In the genomic region with DNA sequence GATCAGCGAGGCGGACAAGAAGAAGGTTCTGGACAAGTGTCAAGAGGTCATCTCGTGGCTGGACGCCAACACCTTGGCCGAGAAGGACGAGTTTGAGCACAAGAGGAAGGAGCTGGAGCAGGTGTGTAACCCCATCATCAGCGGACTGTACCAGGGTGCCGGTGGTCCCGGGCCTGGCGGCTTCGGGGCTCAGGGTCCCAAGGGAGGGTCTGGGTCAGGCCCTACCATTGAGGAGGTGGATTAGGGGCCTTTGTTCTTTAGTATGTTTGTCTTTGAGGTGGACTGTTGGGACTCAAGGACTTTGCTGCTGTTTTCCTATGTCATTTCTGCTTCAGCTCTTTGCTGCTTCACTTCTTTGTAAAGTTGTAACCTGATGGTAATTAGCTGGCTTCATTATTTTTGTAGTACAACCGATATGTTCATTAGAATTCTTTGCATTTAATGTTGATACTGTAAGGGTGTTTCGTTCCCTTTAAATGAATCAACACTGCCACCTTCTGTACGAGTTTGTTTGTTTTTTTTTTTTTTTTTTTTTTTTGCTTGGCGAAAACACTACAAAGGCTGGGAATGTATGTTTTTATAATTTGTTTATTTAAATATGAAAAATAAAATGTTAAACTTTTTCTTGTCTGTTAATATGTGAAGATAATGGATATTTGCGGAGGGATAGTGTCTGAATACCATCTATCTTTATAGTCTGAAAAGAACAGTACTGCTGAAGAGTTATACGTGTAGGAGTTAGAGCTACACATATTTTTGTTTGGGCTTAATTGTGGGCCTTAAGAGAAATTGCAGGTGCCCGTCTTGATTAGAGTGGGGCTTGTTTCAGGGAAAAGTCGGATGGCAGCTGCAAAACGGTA, we compare ENCODE assay signal across 8 cellular contexts. TPM values are rescaled to one million over a fixed set of nuclear protein-coding genes. Genes with fewer than 3 reads are reported as not detected.
DNase-seq lines count a peak whose midpoint lies in the region; ATAC-seq lines count a peak whose summit lies in the region.

No MANE protein-coding gene starts in this region.

- peak overlapping the region; percentile 51 for H3K4me3 ChIP-seq in Jurkat, Clone E6-1 (ENCODE audit: low read length)
- H3K4me3 ChIP-seq in SK-N-MC (peak overlapping the region; percentile 96), endocrine pancreas (ENCODE audit: control insufficient read depth, insufficient read depth, low read length) (peak overlapping the region; percentile 94)

- H3K4me1 ChIP-seq in endocrine pancreas (ENCODE audit: control insufficient read depth, insufficient read depth, low read length) = no peaks in the 10 kb centered on the region

- H3K9me3 ChIP-seq in SK-N-MC (ENCODE audit: low read depth, low read length) = no peaks in the 10 kb centered on the region
- H3K9me3 ChIP-seq in endocrine pancreas (ENCODE audit: control insufficient read depth, low read length) = no peaks in the 10 kb centered on the region

- peak; percentile 32 for DNase-seq in DMS153 (lab: John Stamatoyannopoulos, UW)
- peak; percentile 60 for DNase-seq in Jurkat, Clone E6-1 (ENCODE audit: low read depth, low spot score)
- peak; percentile 73 for DNase-seq in SK-N-MC (ENCODE audit: low read depth, low spot score)
- peak; percentile 53 for DNase-seq in myocyte (ENCODE audit: low read depth)
- no peak for DNase-seq in HPDE6-E6E7 (ENCODE audit: extremely low spot score)

- H3K27ac ChIP-seq in SK-N-MC = peak overlapping the region; percentile 85; the same call in 1 of the 2 replicates

- peak overlapping the region; percentile 83 for H3K9ac ChIP-seq in SK-N-MC (ENCODE audit: insufficient read length)
- H3K9ac ChIP-seq in endocrine pancreas (ENCODE audit: control insufficient read depth, insufficient read depth, low read length) = peak overlapping the region; percentile 71

- no peak for ATAC-seq in HG03175 (IDR thresholded peaks at IDR 0.05; ENCODE audit: unreplicated experiment)
- no peak for ATAC-seq in GM18867 (IDR thresholded peaks at IDR 0.05; ENCODE audit: unreplicated experiment)

- H3K27me3 ChIP-seq in endocrine pancreas (ENCODE audit: control insufficient read depth, insufficient read depth, low read length) = no peaks in the 10 kb centered on the region

- H3K36me3 ChIP-seq in SK-N-MC (ENCODE audit: insufficient read depth, low read length) (no peaks in the 10 kb centered on the region), endocrine pancreas (ENCODE audit: control insufficient read depth, insufficient read depth, low read length) (no peaks in the 10 kb centered on the region)

RNA-seq across cellular contexts. Expression of gene HSPA1B, which starts 2.3 kb away (rescaled TPM):
- 15.9 TPM for polyA plus RNA-seq in Jurkat, Clone E6-1 (2012; ENCODE audit: insufficient read depth, insufficient read length)
- 86.3 and 98.7 TPM in 2 replicates for total RNA-seq in myocyte
- polyA plus RNA-seq in myocyte (2012) = 67.0 TPM

RNA-seq across cellular contexts. Expression of gene HSPA1A, which starts 14.5 kb away (rescaled TPM):
- polyA plus RNA-seq in Jurkat, Clone E6-1 (2012; ENCODE audit: insufficient read depth, insufficient read length) = 2.1 TPM
- total RNA-seq in myocyte = 109 and 131 TPM in 2 replicates
- 101 TPM for polyA plus RNA-seq in myocyte (2012)

RNA-seq across cellular contexts. Expression of gene HSPA1L, which starts 14.8 kb away (rescaled TPM):
- not detected for polyA plus RNA-seq in Jurkat, Clone E6-1 (2012; ENCODE audit: insufficient read depth, insufficient read length)
- total RNA-seq in myocyte = 2.6 and 3.6 TPM in 2 replicates
- 2.6 TPM for polyA plus RNA-seq in myocyte (2012)

RNA-seq across cellular contexts. Expression of gene LSM2, which starts 23.1 kb away (rescaled TPM):
- 241 TPM for polyA plus RNA-seq in Jurkat, Clone E6-1 (2012; ENCODE audit: insufficient read depth, insufficient read length)
- total RNA-seq in myocyte = 28.7 and 38.8 TPM in 2 replicates
- 45.0 TPM for polyA plus RNA-seq in myocyte (2012)

RNA-seq across cellular contexts. Expression of gene NEU1, which starts 32.8 kb away (rescaled TPM):
- 18.6 TPM for polyA plus RNA-seq in Jurkat, Clone E6-1 (2012; ENCODE audit: insufficient read depth, insufficient read length)
- 128 and 187 TPM in 2 replicates for total RNA-seq in myocyte
- polyA plus RNA-seq in myocyte (2012) = 65.8 TPM
